8 cellular contexts compared by ENCODE assay signal in genomic region chr1:147670319-147671003, GRCh38. TPM values are rescaled to one million over a fixed set of nuclear protein-coding genes. Genes with fewer than 3 reads are reported as not detected.
DNase-seq lines count a peak whose midpoint lies in the region; ATAC-seq and TF ChIP-seq lines count a peak whose summit lies in the region.

ACP6 (minus strand) TSS chr1:147670524; CDS start chr1:147670048, 476 bp downstream.

- intact Hi-C loops in naive thymus-derived CD4-positive, alpha-beta T cell (cut with micrococcal nuclease): loop anchor here (1.0 to 2.0 kb wide), 9 partner anchors 22 to 498 kb away; partner anchors contain the start of genes BCL9 (in 1 of the 2) and PRKAB2 (in 1 of the 2)

- peaks cover 0 to 7% of the 10 kb centered on the region in 2 donors for H3K4me1 ChIP-seq in naive thymus-derived CD4-positive, alpha-beta T cell (ENCODE audit: control insufficient read depth in 2 of 2, insufficient read depth in 2 of 2, low read length in 2 of 2)

- H3K27ac ChIP-seq in KOPT-K1 (ENCODE audit: low read depth, low read length, poor library complexity, severe bottlenecking) (peak within 1 kb of the TSS; percentile 47), RWPE1 (peak within 1 kb of the TSS; percentile 79)
- peak within 1 kb of the TSS; percentile 69 for H3K27ac ChIP-seq in naive thymus-derived CD4-positive, alpha-beta T cell (ENCODE audit: low read depth, low read length)

- no peaks in the 10 kb centered on the region for H3K36me3 ChIP-seq in KOPT-K1 (ENCODE audit: insufficient read depth, low read length)
- H3K36me3 ChIP-seq in naive thymus-derived CD4-positive, alpha-beta T cell (ENCODE audit: control insufficient read depth in 2 of 3, insufficient read depth in 3 of 3, low read length in 3 of 3): peaks cover 0 to 11% (median 0%) of the 10 kb centered on the region in 3 experiments

- DNase-seq in DMS79 treated with DMSO at 0.1 percent for 48 hours (lab: John Stamatoyannopoulos, UW) (peak; percentile 89), RWPE1 (ENCODE audit: low spot score) (peak; percentile 86), fibroblast of mammary gland (ENCODE audit: low read depth) (peak; percentile 92)
- peak; percentile 61 to 86 (median 82) for DNase-seq in naive thymus-derived CD4-positive, alpha-beta T cell

- H3K4me3 Mint-ChIP-seq in activated T-helper 17 cell treated with anti-CD3 and anti-CD28 coated beads, Interleukin-2, amount 50 U/mL, for 72 hours: peak within 1 kb of the TSS; percentile 90
- peak within 1 kb of the TSS; percentile 93 to 98 (median 97) for H3K4me3 Mint-ChIP-seq in naive thymus-derived CD4-positive, alpha-beta T cell
- H3K4me3 Mint-ChIP-seq in stimulated activated memory B cell treated with anti-CD40 and anti-IgM and Interleukin-4, amounts not matched to agents 10 μg/mL and 1 μg/mL and 100 μg/mL, for 72 hours: peak within 1 kb of the TSS; percentile 96

- peak within 1 kb of the TSS; percentile 88 for H3K27ac Mint-ChIP-seq in activated T-helper 17 cell treated with anti-CD3 and anti-CD28 coated beads, Interleukin-2, amount 50 U/mL, for 72 hours
- H3K27ac Mint-ChIP-seq in naive thymus-derived CD4-positive, alpha-beta T cell: peak within 1 kb of the TSS; percentile 83 to 94 (median 89)
- peak within 1 kb of the TSS; percentile 80 for H3K27ac Mint-ChIP-seq in stimulated activated memory B cell treated with anti-CD40 and anti-IgM and Interleukin-4, amounts not matched to agents 10 μg/mL and 1 μg/mL and 100 μg/mL, for 72 hours

- POLR2A ChIA-PET in RWPE1 (lab: Yijun Ruan, JAX; ENCODE audit: low non-redundant PET): no interaction called here
- POLR2A ChIA-PET in naive thymus-derived CD4-positive, alpha-beta T cell (lab: Charles Lee): interaction anchor here (0.6 to 1.2 kb wide), 5 partner anchors 9 to 129 kb away, joined by 3 to 4 read pairs (median 3); partner anchors contain the start of gene BCL9

- TF ChIP-seq CTCF in RWPE1 (conservative IDR thresholded peaks at IDR 0.05; ENCODE audit: low read depth): no peak
- TF ChIP-seq CTCF in fibroblast of mammary gland (conservative IDR thresholded peaks at IDR 0.05; ENCODE audit: control insufficient read depth, insufficient read depth, low read depth, low read length): no peak

- no peaks in the 10 kb centered on the region for H3K27me3 ChIP-seq in naive thymus-derived CD4-positive, alpha-beta T cell (ENCODE audit: control insufficient read depth in 2 of 2, insufficient read depth in 2 of 2, low read length in 2 of 2)

- no peaks in the 10 kb centered on the region for H3K27me3 Mint-ChIP-seq in activated T-helper 17 cell treated with anti-CD3 and anti-CD28 coated beads, Interleukin-2, amount 50 U/mL, for 72 hours
- H3K27me3 Mint-ChIP-seq in naive thymus-derived CD4-positive, alpha-beta T cell: peaks cover 0 to 27% (median 11%) of the 10 kb centered on the region in 5 donors
- H3K27me3 Mint-ChIP-seq in stimulated activated memory B cell treated with anti-CD40 and anti-IgM and Interleukin-4, amounts not matched to agents 10 μg/mL and 1 μg/mL and 100 μg/mL, for 72 hours: peaks cover 30% of the 10 kb centered on the region

- CTCF ChIA-PET in RWPE1 (lab: Yijun Ruan, JAX): interaction anchor here (0.5 to 1.8 kb wide), 6 partner anchors 13 to 222 kb away, joined by 3 to 6 read pairs (median 4); a partner anchor contains a TSS
- CTCF ChIA-PET in naive thymus-derived CD4-positive, alpha-beta T cell (lab: Charles Lee): interaction anchor here (1.0 kb wide), 1 partner anchor 29 kb away, joined by 4 read pairs; no protein-coding TSS in a partner anchor

- H3K36me3 Mint-ChIP-seq in activated T-helper 17 cell treated with anti-CD3 and anti-CD28 coated beads, Interleukin-2, amount 50 U/mL, for 72 hours (ENCODE audit: low read depth): no peaks in the 10 kb centered on the region
- peaks cover 0 to 5% (median 2%) of the 10 kb centered on the region in 5 donors for H3K36me3 Mint-ChIP-seq in naive thymus-derived CD4-positive, alpha-beta T cell
- no peaks in the 10 kb centered on the region for H3K36me3 Mint-ChIP-seq in stimulated activated memory B cell treated with anti-CD40 and anti-IgM and Interleukin-4, amounts not matched to agents 10 μg/mL and 1 μg/mL and 100 μg/mL, for 72 hours

- no peaks in the 10 kb centered on the region for H3K9me3 ChIP-seq in KOPT-K1 (ENCODE audit: insufficient read depth, low read length, poor library complexity, severe bottlenecking)
- H3K9me3 ChIP-seq in naive thymus-derived CD4-positive, alpha-beta T cell (ENCODE audit: control insufficient read depth in 2 of 3, low read length in 3 of 3): no peaks in the 10 kb centered on the region

- peak within 1 kb of the TSS; percentile 69 for H3K4me3 ChIP-seq in fibroblast of mammary gland (ENCODE audit: control insufficient read depth, low read depth, low read length)
- H3K4me3 ChIP-seq in naive thymus-derived CD4-positive, alpha-beta T cell (ENCODE audit: low read length): peak within 1 kb of the TSS; percentile 78

- no peaks in the 10 kb centered on the region for H3K9me3 Mint-ChIP-seq in activated T-helper 17 cell treated with anti-CD3 and anti-CD28 coated beads, Interleukin-2, amount 50 U/mL, for 72 hours
- H3K9me3 Mint-ChIP-seq in naive thymus-derived CD4-positive, alpha-beta T cell: peaks cover 0 to 1% (median 0%) of the 10 kb centered on the region in 11 donors
- no peaks in the 10 kb centered on the region for H3K9me3 Mint-ChIP-seq in stimulated activated memory B cell treated with anti-CD40 and anti-IgM and Interleukin-4, amounts not matched to agents 10 μg/mL and 1 μg/mL and 100 μg/mL, for 72 hours

- peak; percentile 97 for ATAC-seq in GM21825 (IDR thresholded peaks at IDR 0.05; ENCODE audit: unreplicated experiment)
- ATAC-seq in activated T-helper 17 cell treated with anti-CD3 and anti-CD28 coated beads, Interleukin-2, amount 50 U/mL, for 72 hours (replicated peaks): peak; percentile 98
- peak; percentile 98 for ATAC-seq in naive thymus-derived CD4-positive, alpha-beta T cell
- ATAC-seq in stimulated activated memory B cell treated with anti-CD40 and anti-IgM and Interleukin-4, amounts not matched to agents 10 μg/mL and 1 μg/mL and 100 μg/mL, for 72 hours: peak; percentile 99

- peaks cover 15% of the 10 kb centered on the region for H3K4me1 Mint-ChIP-seq in activated T-helper 17 cell treated with anti-CD3 and anti-CD28 coated beads, Interleukin-2, amount 50 U/mL, for 72 hours
- peaks cover 15 to 38% (median 29%) of the 10 kb centered on the region in 7 donors for H3K4me1 Mint-ChIP-seq in naive thymus-derived CD4-positive, alpha-beta T cell
- peaks cover 20% of the 10 kb centered on the region for H3K4me1 Mint-ChIP-seq in stimulated activated memory B cell treated with anti-CD40 and anti-IgM and Interleukin-4, amounts not matched to agents 10 μg/mL and 1 μg/mL and 100 μg/mL, for 72 hours

RNA-seq across cellular contexts. Expression of gene ACP6, which starts in this region (rescaled TPM):
- 10 to 100 TPM; 10.9 to 12.0 TPM for total RNA-seq in activated T-helper 17 cell treated with anti-CD3 and anti-CD28 coated beads, Interleukin-2, amount 50 U/mL, for 72 hours
- 10 to 100 TPM; 10.3 to 22.4 (median 16.6) TPM for total RNA-seq in naive thymus-derived CD4-positive, alpha-beta T cell
- polyA plus RNA-seq in naive thymus-derived CD4-positive, alpha-beta T cell: 10 to 100 TPM in 1 of 2 donors, 1 to 10 TPM in 1; 7.5 to 16.4 TPM

Comparison
In these comparisons a context has a peak if more than half of its experiments do, and no peak if none do; other contexts are left out.
1. Peak in every context shown above with its lines: DNase-seq, ATAC-seq, H3K4me3 ChIP-seq and H3K27ac ChIP-seq.